Comparison of ENCODE assay signal across 15 cellular contexts in the genomic region with DNA sequence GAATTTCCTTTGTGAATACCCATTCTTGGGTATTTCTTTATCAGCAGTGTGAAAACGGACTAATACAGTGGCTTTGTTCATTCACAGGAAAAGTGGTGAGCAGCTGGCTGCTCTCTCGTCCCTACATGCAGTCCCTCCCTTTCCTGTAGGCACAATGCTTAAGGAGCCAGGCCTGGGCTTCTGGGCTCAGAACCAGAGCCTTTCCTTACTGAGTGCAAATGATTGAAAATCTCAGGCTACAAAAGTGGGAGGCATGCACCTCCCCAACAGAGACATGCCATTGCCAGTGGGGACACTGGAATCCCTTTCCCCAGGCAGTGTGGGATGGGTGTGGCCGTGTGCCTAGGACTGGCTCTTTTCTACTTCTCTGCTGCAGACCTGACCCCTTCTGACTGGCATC.
DNase-seq lines count a peak whose midpoint lies in the region; ATAC-seq and TF ChIP-seq lines count a peak whose summit lies in the region.
"Had no signal": no experiment of that assay in that cellular context is flagged by ENCODE, and none has a peak within 500 bp of the region (broad histone marks: within the 10 kb centered on the region; RNA-seq: fewer than 3 reads in every experiment).

No MANE protein-coding gene starts in this region.

- H3K27ac Mint-ChIP-seq in brain (peak overlapping the region; percentile 21 to 95 (median 80)), natural killer cell (no peak overlapping the region)
- H3K27ac Mint-ChIP-seq: activated T-cell treated with anti-CD3 and anti-CD28 coated beads, Interleukin-2, amount 50 U/mL, for 24 hours; CD8-positive, alpha-beta memory T cell; T-helper 1 cell treated with Interleukin-12 subunit alpha and Interleukin-12 subunit beta and Interleukin-4 antibody, amounts not matched to agents 30 μg/mL and 1 μg/mL, for 36 hours had no signal

- H3K27ac ChIP-seq in tibial artery: peak overlapping the region; percentile 61 to 76

- H3K9me3 Mint-ChIP-seq in brain: peaks cover 0 to 11% (median 3%) of the 10 kb centered on the region in 5 experiments
- no peaks in the 10 kb centered on the region for H3K9me3 Mint-ChIP-seq in natural killer cell
- H3K9me3 Mint-ChIP-seq: activated T-cell treated with anti-CD3 and anti-CD28 coated beads, Interleukin-2, amount 50 U/mL, for 24 hours; CD8-positive, alpha-beta memory T cell; T-helper 1 cell treated with Interleukin-12 subunit alpha and Interleukin-12 subunit beta and Interleukin-4 antibody, amounts not matched to agents 30 μg/mL and 1 μg/mL, for 36 hours had no signal

- ATAC-seq in omental fat pad (ENCODE audit: low FRiP score): no peak
- no peak for ATAC-seq in natural killer cell
- ATAC-seq in GM21390 (IDR thresholded peaks at IDR 0.05; ENCODE audit: unreplicated experiment): no peak

- no peaks in the 10 kb centered on the region for H3K36me3 ChIP-seq in tibial artery

- no peak overlapping the region for H3K4me3 ChIP-seq in fibroblast of the aortic adventitia (ENCODE audit: low read depth, low read length)
- no peak overlapping the region for H3K4me3 ChIP-seq in tibial artery

- H3K27me3 ChIP-seq in tibial artery: no peaks in the 10 kb centered on the region

- intact Hi-C loops in tibial artery (cut with DNase I; ENCODE audit: low total_unique reads): no loop called here
- intact Hi-C loops in natural killer cell (cut with micrococcal nuclease): no loop called here

- H3K9me3 ChIP-seq in tibial artery: no peaks in the 10 kb centered on the region

- no peak for TF ChIP-seq CTCF in brain (conservative IDR thresholded peaks at IDR 0.05)
- TF ChIP-seq CTCF in fibroblast of the aortic adventitia (IDR thresholded peaks at IDR 0.05; ENCODE audit: insufficient read depth, low read length): no peak
- TF ChIP-seq CTCF in omental fat pad (IDR thresholded peaks at IDR 0.05): no peak
- no peak for TF ChIP-seq CTCF in tibial artery (IDR thresholded peaks at IDR 0.05)
- no peak for TF ChIP-seq CTCF in natural killer cell (IDR thresholded peaks at IDR 0.05)

- H3K36me3 Mint-ChIP-seq in brain (no peaks in the 10 kb centered on the region), natural killer cell (no peaks in the 10 kb centered on the region)
- H3K36me3 Mint-ChIP-seq: CD8-positive, alpha-beta memory T cell had no signal

- peaks cover 3% of the 10 kb centered on the region for H3K27me3 Mint-ChIP-seq in brain
- H3K27me3 Mint-ChIP-seq in natural killer cell (ENCODE audit: low read depth in 2 of 2): no peaks in the 10 kb centered on the region
- H3K27me3 Mint-ChIP-seq: activated T-cell treated with anti-CD3 and anti-CD28 coated beads, Interleukin-2, amount 50 U/mL, for 24 hours had no signal

- H3K4me1 Mint-ChIP-seq in brain (peaks cover 33% of the 10 kb centered on the region), natural killer cell (peaks cover 12 to 14% of the 10 kb centered on the region in 2 donors)
- H3K4me1 Mint-ChIP-seq: CD8-positive, alpha-beta memory T cell had no signal

- DNase-seq in fibroblast of the aortic adventitia (ENCODE audit: low read depth) (peak; percentile 65), omental fat pad (ENCODE audit: low spot score) (peak; percentile 17), tibial artery (peak in 1 of 2 donors; percentile 60), natural killer cell (no peak), NCI-H2227 (lab: John Stamatoyannopoulos, UW; ENCODE audit: unreplicated experiment) (no peak)
- DNase-seq in stimulated activated CD4-positive, alpha-beta T cell treated with anti-CD3 and anti-CD28 coated beads, Interleukin-4, amount 100 ng/mL, for 24 hours: no peak
- DNase-seq: activated T-cell treated with anti-CD3 and anti-CD28 coated beads, Interleukin-2, amount 50 U/mL, for 24 hours; amniotic stem cell; CD8-positive, alpha-beta memory T cell; effector memory CD4-positive, alpha-beta T cell; NCI-H2171; retina had no signal

- H3K4me3 Mint-ChIP-seq in brain: no peak overlapping the region
- H3K4me3 Mint-ChIP-seq in natural killer cell: no peak overlapping the region
- H3K4me3 Mint-ChIP-seq: activated T-cell treated with anti-CD3 and anti-CD28 coated beads, Interleukin-2, amount 50 U/mL, for 24 hours; CD8-positive, alpha-beta memory T cell; T-helper 1 cell treated with Interleukin-12 subunit alpha and Interleukin-12 subunit beta and Interleukin-4 antibody, amounts not matched to agents 30 μg/mL and 1 μg/mL, for 36 hours had no signal

- H3K4me1 ChIP-seq in tibial artery: peaks cover 4 to 76% (median 55%) of the 10 kb centered on the region in 4 donors

Comparison
In these comparisons a context has a peak if more than half of its experiments do, and no peak if none do; other contexts are left out.
1. H3K27ac Mint-ChIP-seq: peak in brain (5 of 5); none in natural killer cell (0 of 2).
2. DNase-seq: peak in fibroblast of the aortic adventitia (single experiment) and omental fat pad (single experiment); none in natural killer cell (single experiment), stimulated activated CD4-positive, alpha-beta T cell treated with anti-CD3 and anti-CD28 coated beads, Interleukin-4, amount 100 ng/mL, for 24 hours (single experiment) and NCI-H2227 (single experiment).